ENCODE assay signal across 17 cellular contexts in genomic region chr20:57274846-57275245, GRCh38. TPM values are rescaled to one million over a fixed set of nuclear protein-coding genes. Genes with fewer than 3 reads are reported as not detected.
DNase-seq lines count a peak whose midpoint lies in the region; ATAC-seq and TF ChIP-seq lines count a peak whose summit lies in the region.
"Had no signal": no experiment of that assay in that cellular context is flagged by ENCODE, and none has a peak within 500 bp of the region (broad histone marks: within the 10 kb centered on the region; RNA-seq: fewer than 3 reads in every experiment).

No MANE protein-coding gene starts in this region.

- no peaks in the 10 kb centered on the region for H3K27me3 ChIP-seq in OCI-LY1 (ENCODE audit: insufficient read depth, low read length)
- H3K27me3 ChIP-seq in osteoblast (ENCODE audit: insufficient read depth, low read length): no peaks in the 10 kb centered on the region
- H3K27me3 ChIP-seq in neural progenitor cell: peaks cover 2% of the 10 kb centered on the region
- H3K27me3 ChIP-seq in tibial nerve: no peaks in the 10 kb centered on the region

- H3K27ac ChIP-seq in OCI-LY1 (ENCODE audit: low read depth, low read length, poor library complexity, severe bottlenecking) (peak overlapping the region; percentile 99), osteoblast (ENCODE audit: low read depth, low read length) (no peak overlapping the region), neural progenitor cell (no peak overlapping the region), tibial nerve (no peak overlapping the region)
- H3K27ac ChIP-seq: BLaER1 treated with 17β-estradiol and CSF1 and Interleukin-3, amounts not matched to agents 10 nM and 100 nM had no signal

- TF ChIP-seq CTCF in OCI-LY1 (IDR thresholded peaks at IDR 0.05; ENCODE audit: low read length): no peak
- no peak for TF ChIP-seq CTCF in osteoblast (IDR thresholded peaks at IDR 0.05; ENCODE audit: extremely low read depth, low read depth, low read length)
- no peak for TF ChIP-seq CTCF in neural progenitor cell (IDR thresholded peaks at IDR 0.05)
- TF ChIP-seq CTCF in tibial nerve (IDR thresholded peaks at IDR 0.05): no peak

- H3K9me3 Mint-ChIP-seq in activated naive CD8-positive, alpha-beta T cell treated with anti-CD3 and anti-CD28 coated beads for 36 hours: no peaks in the 10 kb centered on the region
- no peaks in the 10 kb centered on the region for H3K9me3 Mint-ChIP-seq in activated naive CD8-positive, alpha-beta T cell treated with anti-CD3 and anti-CD28 coated beads, Interleukin-2, amount 50 U/mL, for 24 hours
- H3K9me3 Mint-ChIP-seq in neural progenitor cell: no peaks in the 10 kb centered on the region
- H3K9me3 Mint-ChIP-seq: CD4-positive, CD25-positive, alpha-beta regulatory T cell had no signal

- no peak overlapping the region for H2AFZ ChIP-seq in OCI-LY1 (ENCODE audit: low read length)
- no peak overlapping the region for H2AFZ ChIP-seq in osteoblast (ENCODE audit: low read length)
- H2AFZ ChIP-seq in neural progenitor cell (replicated peaks): no peak overlapping the region

- no peaks in the 10 kb centered on the region for H3K4me1 Mint-ChIP-seq in activated naive CD8-positive, alpha-beta T cell treated with anti-CD3 and anti-CD28 coated beads for 36 hours
- H3K4me1 Mint-ChIP-seq in activated naive CD8-positive, alpha-beta T cell treated with anti-CD3 and anti-CD28 coated beads, Interleukin-2, amount 50 U/mL, for 24 hours: no peaks in the 10 kb centered on the region
- peaks cover 72% of the 10 kb centered on the region for H3K4me1 Mint-ChIP-seq in neural progenitor cell
- H3K4me1 Mint-ChIP-seq: CD4-positive, CD25-positive, alpha-beta regulatory T cell had no signal

- H4K20me1 ChIP-seq in OCI-LY1 (ENCODE audit: insufficient read depth, low read length) (no peaks in the 10 kb centered on the region), osteoblast (ENCODE audit: insufficient read depth, low read length) (no peaks in the 10 kb centered on the region), neural progenitor cell (ENCODE audit: low read depth) (no peaks in the 10 kb centered on the region)

- 0 out of 2 replicates have a peak, but pooled peaks cover 5% of the 10 kb centered on the region for H3F3A ChIP-seq in OCI-LY1 (ENCODE audit: insufficient read depth, low read length)
- H3F3A ChIP-seq in neural progenitor cell (ENCODE audit: low read depth): peaks cover under 1% of the 10 kb centered on the region

- no peak overlapping the region for H3K4me3 ChIP-seq in OCI-LY1 (ENCODE audit: low read depth, low read length, poor library complexity, severe bottlenecking)
- H3K4me3 ChIP-seq in osteoblast (ENCODE audit: insufficient read depth, low read length): no peak overlapping the region
- no peak overlapping the region for H3K4me3 ChIP-seq in neural progenitor cell
- H3K4me3 ChIP-seq in tibial nerve: no peak overlapping the region
- H3K4me3 ChIP-seq: BLaER1 treated with 17β-estradiol and CSF1 and Interleukin-3, amounts not matched to agents 10 nM and 100 nM; HAP-1 had no signal

- peaks cover 22% of the 10 kb centered on the region for H3K27me3 Mint-ChIP-seq in activated naive CD8-positive, alpha-beta T cell treated with anti-CD3 and anti-CD28 coated beads for 36 hours
- H3K27me3 Mint-ChIP-seq in activated naive CD8-positive, alpha-beta T cell treated with anti-CD3 and anti-CD28 coated beads, Interleukin-2, amount 50 U/mL, for 24 hours: peaks cover 14% of the 10 kb centered on the region
- H3K27me3 Mint-ChIP-seq in neural progenitor cell (ENCODE audit: insufficient read depth, low read depth): peaks cover 15% of the 10 kb centered on the region

- TF ChIP-seq POLR2A in tibial nerve (IDR thresholded peaks at IDR 0.05): no peak

- H3K4me2 ChIP-seq in OCI-LY1 (ENCODE audit: low read length): no peak overlapping the region
- H3K4me2 ChIP-seq in osteoblast (ENCODE audit: insufficient read depth, low read length): no peak overlapping the region
- no peak overlapping the region for H3K4me2 ChIP-seq in neural progenitor cell
- H3K4me2 ChIP-seq: BLaER1 treated with 17β-estradiol and CSF1 and Interleukin-3, amounts not matched to agents 10 nM and 100 nM had no signal

- TF ChIP-seq EP300 in tibial nerve (IDR thresholded peaks at IDR 0.05): no peak

- H3K9me2 ChIP-seq in OCI-LY1 (ENCODE audit: low read depth, low read length): no peaks in the 10 kb centered on the region

- H3K79me2 ChIP-seq in OCI-LY1 (ENCODE audit: insufficient read depth, low read length) (no peaks in the 10 kb centered on the region), osteoblast (ENCODE audit: insufficient read depth, low read length) (no peaks in the 10 kb centered on the region), neural progenitor cell (ENCODE audit: low read depth) (no peaks in the 10 kb centered on the region)

- no peak overlapping the region for H3K4me3 Mint-ChIP-seq in activated naive CD8-positive, alpha-beta T cell treated with anti-CD3 and anti-CD28 coated beads for 36 hours
- no peak overlapping the region for H3K4me3 Mint-ChIP-seq in activated naive CD8-positive, alpha-beta T cell treated with anti-CD3 and anti-CD28 coated beads, Interleukin-2, amount 50 U/mL, for 24 hours
- H3K4me3 Mint-ChIP-seq in neural progenitor cell: no peak overlapping the region
- H3K4me3 Mint-ChIP-seq: CD4-positive, CD25-positive, alpha-beta regulatory T cell had no signal

- no peak for ATAC-seq in activated naive CD8-positive, alpha-beta T cell treated with anti-CD3 and anti-CD28 coated beads, Interleukin-2, amount 50 U/mL, for 24 hours

- 67 to 72% methylated on average over 4 of the region's 4 CpGs for WGBS in tibial nerve, 2 donors

- H3K36me3 Mint-ChIP-seq in activated naive CD8-positive, alpha-beta T cell treated with anti-CD3 and anti-CD28 coated beads for 36 hours: no peaks in the 10 kb centered on the region
- H3K36me3 Mint-ChIP-seq in activated naive CD8-positive, alpha-beta T cell treated with anti-CD3 and anti-CD28 coated beads, Interleukin-2, amount 50 U/mL, for 24 hours (ENCODE audit: low read depth): no peaks in the 10 kb centered on the region
- no peaks in the 10 kb centered on the region for H3K36me3 Mint-ChIP-seq in neural progenitor cell
- H3K36me3 Mint-ChIP-seq: CD4-positive, CD25-positive, alpha-beta regulatory T cell had no signal

- peak overlapping the region; percentile 23 for H3K27ac Mint-ChIP-seq in activated naive CD8-positive, alpha-beta T cell treated with anti-CD3 and anti-CD28 coated beads for 36 hours
- H3K27ac Mint-ChIP-seq in activated naive CD8-positive, alpha-beta T cell treated with anti-CD3 and anti-CD28 coated beads, Interleukin-2, amount 50 U/mL, for 24 hours: no peak overlapping the region
- no peak overlapping the region for H3K27ac Mint-ChIP-seq in neural progenitor cell
- H3K27ac Mint-ChIP-seq: CD4-positive, CD25-positive, alpha-beta regulatory T cell had no signal

- no peaks in the 10 kb centered on the region for H3K36me3 ChIP-seq in OCI-LY1 (ENCODE audit: insufficient read depth, low read length)
- no peaks in the 10 kb centered on the region for H3K36me3 ChIP-seq in osteoblast (ENCODE audit: insufficient read depth, low read length)
- H3K36me3 ChIP-seq in neural progenitor cell: no peaks in the 10 kb centered on the region
- no peaks in the 10 kb centered on the region for H3K36me3 ChIP-seq in tibial nerve
- H3K36me3 ChIP-seq: BLaER1 treated with 17β-estradiol and CSF1 and Interleukin-3, amounts not matched to agents 10 nM and 100 nM; HAP-1 had no signal

- H3K9ac ChIP-seq in OCI-LY1 (ENCODE audit: low read length) (peak overlapping the region; percentile 49; the same call in 1 of the 2 replicates), neural progenitor cell (no peak overlapping the region)
- H3K9ac ChIP-seq: BLaER1 treated with 17β-estradiol and CSF1 and Interleukin-3, amounts not matched to agents 10 nM and 100 nM had no signal

- in situ Hi-C loops in SK-MEL-5 (cut with HindIII; ENCODE audit: low pct_unique_long_range_greater_than_20kb, low sequenced_read_pairs): no loop called here

- no peak for DNase-seq in activated naive CD8-positive, alpha-beta T cell treated with anti-CD3 and anti-CD28 coated beads for 36 hours
- no peak for DNase-seq in activated naive CD8-positive, alpha-beta T cell treated with anti-CD3 and anti-CD28 coated beads, Interleukin-2, amount 50 U/mL, for 24 hours
- DNase-seq in SK-MEL-5 (ENCODE audit: low read depth, low spot score) (peak; percentile 10), osteoblast (ENCODE audit: insufficient read length, low spot score, missing footprints) (peak; percentile 21), neural progenitor cell (ENCODE audit: low spot score) (no peak), tibial nerve (ENCODE audit: low spot score in 2 of 2) (no peak)
- DNase-seq in stimulated activated CD4-positive, alpha-beta T cell treated with anti-CD3 and anti-CD28 coated beads, Interleukin-1b, Interleukin-23, amount 100 ng/mL, for 48 hours: no peak
- DNase-seq: ACHN; CD4-positive, CD25-positive, alpha-beta regulatory T cell; DMS79; EL had no signal

- peaks cover 100% of the 10 kb centered on the region for H3K4me1 ChIP-seq in OCI-LY1 (ENCODE audit: insufficient read depth, low read length, severe bottlenecking)
- H3K4me1 ChIP-seq in osteoblast (ENCODE audit: insufficient read depth, low read length): no peaks in the 10 kb centered on the region
- peaks cover 26% of the 10 kb centered on the region for H3K4me1 ChIP-seq in neural progenitor cell
- peaks cover 0 to 12% (median 0%) of the 10 kb centered on the region in 4 donors for H3K4me1 ChIP-seq in tibial nerve
- H3K4me1 ChIP-seq: HAP-1 had no signal

- H3K9me3 ChIP-seq in OCI-LY1 (ENCODE audit: low read length) (no peaks in the 10 kb centered on the region), osteoblast (ENCODE audit: low read depth, low read length) (no peaks in the 10 kb centered on the region), neural progenitor cell (ENCODE audit: low read depth) (no peaks in the 10 kb centered on the region), tibial nerve (no peaks in the 10 kb centered on the region)
- H3K9me3 ChIP-seq: BLaER1 treated with 17β-estradiol and CSF1 and Interleukin-3, amounts not matched to agents 10 nM and 100 nM; HAP-1 had no signal

RNA-seq across cellular contexts. Expression of gene BMP7, which starts 8.4 kb away (rescaled TPM):
- not detected for total RNA-seq in activated naive CD8-positive, alpha-beta T cell treated with anti-CD3 and anti-CD28 coated beads for 36 hours
- total RNA-seq in SK-MEL-5 (2014; rRNA removed; shearing (Covaris generic)): 6.8 and 12.9 TPM in 2 replicates
- 9.4 and 14.0 TPM in 2 replicates for polyA plus RNA-seq in SK-MEL-5 (2015; cell fraction: cytosol; rRNA removed)
- 0.73 and 1.3 TPM in 2 replicates for polyA plus RNA-seq in SK-MEL-5 (2015; cell fraction: nucleus; rRNA removed)
- total RNA-seq in osteoblast (not detected in 2 replicates), neural progenitor cell (ENCODE audit: low replicate concordance) (11.2 and 31.1 TPM in 2 replicates), tibial nerve (10 to 100 TPM; 11.7 to 14.2 (median 13.4) TPM)
- total RNA-seq: CD4-positive, CD25-positive, alpha-beta regulatory T cell; HT-29 had no signal
- polyA plus RNA-seq: CD4-positive, CD25-positive, alpha-beta regulatory T cell had no signal

RNA-seq across cellular contexts. Expression of gene SPO11, which starts 54.8 kb away (rescaled TPM):
- not detected for total RNA-seq in activated naive CD8-positive, alpha-beta T cell treated with anti-CD3 and anti-CD28 coated beads for 36 hours
- not detected in 2 replicates for total RNA-seq in SK-MEL-5 (2014; rRNA removed; shearing (Covaris generic))
- not detected in 2 replicates for polyA plus RNA-seq in SK-MEL-5 (2015; cell fraction: cytosol; rRNA removed)
- not detected in 2 replicates for polyA plus RNA-seq in SK-MEL-5 (2015; cell fraction: nucleus; rRNA removed)
- total RNA-seq in osteoblast (not detected in 2 replicates), neural progenitor cell (ENCODE audit: low replicate concordance) (not detected in 2 replicates), tibial nerve (not detected)
- total RNA-seq: A172; CD4-positive, CD25-positive, alpha-beta regulatory T cell; H1; HT-29 had no signal
- polyA plus RNA-seq: CD4-positive, CD25-positive, alpha-beta regulatory T cell; H1 had no signal

Comparison
In these comparisons a context has a peak if more than half of its experiments do, and no peak if none do; other contexts are left out.
1. DNase-seq: peak in SK-MEL-5 (single experiment) and osteoblast (single experiment); none in activated naive CD8-positive, alpha-beta T cell treated with anti-CD3 and anti-CD28 coated beads for 36 hours (single experiment), activated naive CD8-positive, alpha-beta T cell treated with anti-CD3 and anti-CD28 coated beads, Interleukin-2, amount 50 U/mL, for 24 hours (single experiment), stimulated activated CD4-positive, alpha-beta T cell treated with anti-CD3 and anti-CD28 coated beads, Interleukin-1b, Interleukin-23, amount 100 ng/mL, for 48 hours (single experiment), neural progenitor cell (single experiment) and tibial nerve (0 of 2).